Comparison of ENCODE assay signal across 8 cellular contexts in genomic region chr1:113811353-113811887, GRCh38. TPM values are rescaled to one million over a fixed set of nuclear protein-coding genes. Genes with fewer than 3 reads are reported as not detected.
DNase-seq lines count a peak whose midpoint lies in the region; ATAC-seq and TF ChIP-seq lines count a peak whose summit lies in the region.

No MANE protein-coding gene starts in this region.

- peak overlapping the region; percentile 94 for H3K27ac ChIP-seq in colonic mucosa
- peak overlapping the region; percentile 91 to 97 for H3K27ac ChIP-seq in liver (ENCODE audit: low read depth in 1 of 2, low read length in 2 of 2)

- ATAC-seq in HG03139 (IDR thresholded peaks at IDR 0.05; ENCODE audit: unreplicated experiment) (peak; percentile 5), SK-N-SH treated with all-trans-retinoic acid at 6 μM for 48 hours (peak; percentile 60)

- H3K9me3 ChIP-seq in colonic mucosa (no peaks in the 10 kb centered on the region), liver (ENCODE audit: control insufficient read depth in 4 of 4, low read length in 3 of 4) (no peaks in the 10 kb centered on the region)

- H3K4me3 ChIP-seq in AG04449 (ENCODE audit: low read depth, low read length) (peak overlapping the region; percentile 89), colonic mucosa (peak overlapping the region; percentile 92), liver (ENCODE audit: low read depth in 1 of 3, low read length in 3 of 3) (peak overlapping the region; percentile 81 to 94 (median 90))

- CTCF ChIA-PET in AG04449 (lab: Yijun Ruan, JAX) = interaction anchor here (1.0 to 3.3 kb wide), 2 partner anchors 24 to 152 kb away, joined by 3 to 11 read pairs; no protein-coding TSS in a partner anchor

- H3K9ac ChIP-seq in colonic mucosa (ENCODE audit: low read depth in 2 of 2, low read length in 2 of 2) = peak overlapping the region; percentile 99
- peak overlapping the region; percentile 51 to 96 for H3K9ac ChIP-seq in liver (ENCODE audit: low read depth in 1 of 2, low read length in 2 of 2)

- H3K27me3 ChIP-seq in colonic mucosa = no peaks in the 10 kb centered on the region
- no peaks in the 10 kb centered on the region for H3K27me3 ChIP-seq in liver (ENCODE audit: control insufficient read depth in 4 of 4, insufficient read depth in 4 of 4, low read length in 3 of 4)

- in situ Hi-C loops in GM13976 (cut with MboI; ENCODE audit: low sequenced_read_pairs, unreplicated experiment) = no loop called here

- H3K4me1 ChIP-seq in colonic mucosa = no peaks in the 10 kb centered on the region
- peaks cover 3 to 23% (median 14%) of the 10 kb centered on the region in 4 donors for H3K4me1 ChIP-seq in liver (ENCODE audit: control insufficient read depth in 4 of 4, insufficient read depth in 4 of 4, low read length in 3 of 4)

- no peaks in the 10 kb centered on the region for H3K36me3 ChIP-seq in colonic mucosa
- no peaks in the 10 kb centered on the region for H3K36me3 ChIP-seq in liver (ENCODE audit: control insufficient read depth in 4 of 4, insufficient read depth in 3 of 4, low read depth in 1 of 4, low read length in 3 of 4)

- intact Hi-C loops in colonic mucosa (cut with DNase I) = no loop called here

- DNase-seq in AG04449 (ENCODE audit: low read depth, low spot score) = no peak
- peak; percentile 25 for DNase-seq in GM13976 (ENCODE audit: low spot score)
- DNase-seq in colonic mucosa = peak; percentile 70
- DNase-seq in stimulated activated CD8-positive, alpha-beta memory T cell treated with anti-CD3 and anti-CD28 coated beads, Interleukin-4, amount 100 ng/mL, for 48 hours = peak; percentile 50
- DNase-seq in effector CD8-positive, alpha-beta T cell (lab: John Stamatoyannopoulos, UW) = no peak

- POLR2A ChIA-PET in AG04449 (lab: Yijun Ruan, JAX) = interaction anchor here (1.2 to 1.8 kb wide), 3 partner anchors 18 to 93 kb away, joined by 3 to 8 read pairs (median 4); partner anchors contain the start of genes AP4B1 and DCLRE1B

- TF ChIP-seq RAD21 in liver (IDR thresholded peaks at IDR 0.05) = no peak

- under 1% methylated on average over 27 of the region's 27 CpGs for WGBS in liver

- TF ChIP-seq CTCF in AG04449 (IDR thresholded peaks at IDR 0.05; ENCODE audit: insufficient read depth, low read length, missing control alignments) (no peak), GM13976 (IDR thresholded peaks at IDR 0.05; ENCODE audit: borderline replicate concordance, control extremely low read depth, extremely low read depth, insufficient read depth, missing control alignments) (no peak), colonic mucosa (IDR thresholded peaks at IDR 0.05) (no peak), liver (IDR thresholded peaks at IDR 0.05; ENCODE audit: low read depth, low read length, missing input control) (no peak)

TF ChIP-seq in SK-N-SH treated with all-trans-retinoic acid at 6 μM for 48 hours, 23 proteins besides CTCF, POLR2A, EP300 and RAD21:
- TF ChIP-seq ZNF565 (CRISPR knock-in tag; conservative IDR thresholded peaks at IDR 0.05; ENCODE audit: low read depth) = no peak
- TF ChIP-seq TOX (CRISPR knock-in tag; IDR thresholded peaks at IDR 0.05; ENCODE audit: borderline replicate concordance) = no peak
- TF ChIP-seq ARNTL (CRISPR knock-in tag; IDR thresholded peaks at IDR 0.05; ENCODE audit: borderline replicate concordance, low read depth) = no peak
- TF ChIP-seq TCF4 (CRISPR knock-in tag; IDR thresholded peaks at IDR 0.05; ENCODE audit: borderline replicate concordance) = no peak
- TF ChIP-seq POU6F1 (CRISPR knock-in tag; IDR thresholded peaks at IDR 0.05; ENCODE audit: borderline replicate concordance, low read depth) = no peak
- TF ChIP-seq ZNF8 (CRISPR knock-in tag; IDR thresholded peaks at IDR 0.05) = no peak
- TF ChIP-seq ISL1 (CRISPR knock-in tag; IDR thresholded peaks at IDR 0.05) = no peak
- no peak for TF ChIP-seq RARB (CRISPR knock-in tag; IDR thresholded peaks at IDR 0.05)
- TF ChIP-seq GLIS3 (CRISPR knock-in tag; IDR thresholded peaks at IDR 0.05) = no peak
- TF ChIP-seq ZFP30 (CRISPR knock-in tag; IDR thresholded peaks at IDR 0.05) = no peak

TF ChIP-seq in liver, 16 proteins besides CTCF, POLR2A, EP300 and RAD21:
- no peak for TF ChIP-seq EGR1 (IDR thresholded peaks at IDR 0.05; ENCODE audit: low read depth in 2 of 2)
- TF ChIP-seq GABPA (IDR thresholded peaks at IDR 0.05 in 1 of 2, conservative IDR thresholded peaks at IDR 0.05 in 1 of 2) = no peak

RNA-seq across cellular contexts. Expression of gene RSBN1, which starts 0.9 kb away (rescaled TPM):
- total RNA-seq in colonic mucosa (10 to 100 TPM; 21.7 to 27.4 TPM), liver (10 to 100 TPM in 1 of 2 donors, 1 to 10 TPM in 1; 7.7 to 11.3 TPM)
- polyA plus RNA-seq in liver = 1 to 10 TPM; 2.3 to 3.5 TPM

RNA-seq across cellular contexts. Expression of gene PHTF1, which starts 52.1 kb away (rescaled TPM):
- total RNA-seq in colonic mucosa (1 to 10 TPM; 8.5 to 9.8 TPM), liver (10 to 100 TPM in 1 of 2 donors, 1 to 10 TPM in 1; 9.4 to 14.0 TPM)
- polyA plus RNA-seq in liver = 1 to 10 TPM; 3.2 to 5.2 TPM

Comparison
In these comparisons a context has a peak if more than half of its experiments do, and no peak if none do; other contexts are left out.
1. DNase-seq: peak in GM13976 (single experiment), colonic mucosa (single experiment) and stimulated activated CD8-positive, alpha-beta memory T cell treated with anti-CD3 and anti-CD28 coated beads, Interleukin-4, amount 100 ng/mL, for 48 hours (single experiment); none in AG04449 (single experiment) and effector CD8-positive, alpha-beta T cell (single experiment).
2. Peak in every context shown above with its lines, with median percentiles within 50 percentile points of each other: H3K4me3 ChIP-seq.